Comparison of ENCODE assay signal across 8 cellular contexts in genomic region chr16:81738831-81739496, GRCh38. TPM values are rescaled to one million over a fixed set of nuclear protein-coding genes. Genes with fewer than 3 reads are reported as not detected.
DNase-seq lines count a peak whose midpoint lies in the region; ATAC-seq and TF ChIP-seq lines count a peak whose summit lies in the region.

No MANE protein-coding gene starts in this region.

- peak overlapping the region in 5 of 8 donors; percentile 19 to 59 (median 29) for H3K4me3 ChIP-seq in spleen

- peaks cover 1% of the 10 kb centered on the region; the same call in 1 of the 2 replicates for H3K27me3 Mint-ChIP-seq in HFFc6 (ENCODE audit: insufficient read depth)

- no peaks in the 10 kb centered on the region for H3K36me3 ChIP-seq in spleen

- H3K4me1 Mint-ChIP-seq in HFFc6 (ENCODE audit: low read depth), result no peaks in the 10 kb centered on the region; the same call in 1 of the 2 replicates

- peak overlapping the region; percentile 63 to 92 (median 82) for H3K27ac ChIP-seq in spleen

- H3K27ac Mint-ChIP-seq in HFFc6, result no peak overlapping the region

- no peaks in the 10 kb centered on the region for H3K9me3 ChIP-seq in spleen

- no peaks in the 10 kb centered on the region for H3K36me3 Mint-ChIP-seq in HFFc6 (ENCODE audit: low read depth)

- no peak overlapping the region for H3K4me3 Mint-ChIP-seq in HFFc6

- 34 to 44% (median 37%) methylated on average over 12 to 18 of the region's 18 CpGs for WGBS in spleen, 5 donors

- intact Hi-C loops in spleen (cut with DNase I; ENCODE audit: low total_unique reads), result loop anchor here (5.0 kb wide), 1 partner anchor 532 kb away; no protein-coding TSS in a partner anchor

- TF ChIP-seq POLR2A in GM19099 (IDR thresholded peaks at IDR 0.05; ENCODE audit: extremely low read depth, insufficient read length, low read depth), result peak; percentile 21
- peak; percentile 34 for TF ChIP-seq POLR2A in erythroblast (IDR thresholded peaks at IDR 0.05; ENCODE audit: low read length)
- peak in 2 of 3 donors; percentile 44 to 47 for TF ChIP-seq POLR2A in spleen (IDR thresholded peaks at IDR 0.05)

- DNase-seq in Kasumi-1 (lab: John Stamatoyannopoulos, UW), result peak; percentile 92 to 93
- peak; percentile 49 to 73 for DNase-seq in erythroblast (lab: John Stamatoyannopoulos, UW)
- peak; percentile 98 for DNase-seq in spleen
- DNase-seq in NCI-H1417 treated with DMSO at 0.1 percent for 48 hours (lab: John Stamatoyannopoulos, UW), result no peak
- DNase-seq in HFFc6, result no peak
- DNase-seq in ecto neural progenitor cell (ENCODE audit: low spot score), result no peak

- TF ChIP-seq CTCF in spleen (IDR thresholded peaks at IDR 0.05 in 8 of 11, conservative IDR thresholded peaks at IDR 0.05 in 3 of 11) (no peak), HFFc6 (IDR thresholded peaks at IDR 0.05) (no peak)

- H3K27me3 ChIP-seq in spleen (replicated peaks in 1 of 7), result no peaks in the 10 kb centered on the region

- H3K9me3 Mint-ChIP-seq in HFFc6, result no peaks in the 10 kb centered on the region

- ATAC-seq in GM18520 (IDR thresholded peaks at IDR 0.05; ENCODE audit: unreplicated experiment), result no peak

- H3K4me1 ChIP-seq in spleen, result peaks cover 14 to 55% (median 39%) of the 10 kb centered on the region in 6 donors

RNA-seq across cellular contexts. Expression of gene PLCG2, which starts 40.1 kb away (rescaled TPM):
- 100 to 1,000 TPM; 111 to 277 (median 161) TPM for total RNA-seq in spleen
- polyA plus RNA-seq in spleen, result 10 to 100 TPM; 57.1 to 83.2 (median 61.9) TPM
- under 1 TPM; 0.14 to 0.61 (median 0.27) TPM for total RNA-seq in HFFc6 (2021; fragmentation: NEBNext Ultra II Directional; extraction: Animal tissue kit (Norgen Biotek cat#: 25700))

Comparison
In these comparisons a context has a peak if more than half of its experiments do, and no peak if none do; other contexts are left out.
1. DNase-seq: peak in Kasumi-1 (2 of 2), erythroblast (2 of 2) and spleen (single experiment); none in NCI-H1417 treated with DMSO at 0.1 percent for 48 hours (single experiment), HFFc6 (single experiment) and ecto neural progenitor cell (single experiment).
2. RNA of gene PLCG2, which starts 40.1 kb away (total RNA-seq): 111 to 277 TPM in spleen; 0.14 to 0.61 TPM in HFFc6; every median in the first group is over 10 times any median in the second.
3. Peak in every context shown above with its lines, with median percentiles within 50 percentile points of each other: POLR2A ChIP-seq.